Comparison of ENCODE assay signal across 16 cellular contexts in genomic region chr11:69969890-69970784, GRCh38.
DNase-seq lines count a peak whose midpoint lies in the region; ATAC-seq lines count a peak whose summit lies in the region.
"Had no signal": no experiment of that assay in that cellular context is flagged by ENCODE, and none has a peak within 500 bp of the region (broad histone marks: within the 10 kb centered on the region; RNA-seq: fewer than 3 reads in every experiment).

No MANE protein-coding gene starts in this region.

- peak; percentile 71 for DNase-seq in activated naive CD4-positive, alpha-beta T cell treated with anti-CD3 and anti-CD28 coated beads for 36 hours
- no peak for DNase-seq in activated naive CD4-positive, alpha-beta T cell treated with anti-CD3 and anti-CD28 coated beads, Interleukin-2, amount 10 ng/mL, durations not matched to agents 7 days and 5 days
- no peak for DNase-seq in NT2/D1 (ENCODE audit: low read depth, low spot score)
- DNase-seq in iris pigment epithelial cell (ENCODE audit: low read depth): peak; percentile 16
- peak; percentile 38 for DNase-seq in stimulated activated naive B cell treated with anti-CD40 and anti-IgM and Interleukin-4, amounts not matched to agents 10 μg/mL and 1 μg/mL and 100 μg/mL, for 72 hours
- DNase-seq in HPDE6-E6E7 (ENCODE audit: extremely low spot score): no peak
- DNase-seq in SW480 (ENCODE audit: low spot score): no peak
- DNase-seq: activated CD4-positive, alpha-beta T cell treated with anti-CD3 and anti-CD28 coated beads, Interleukin-2, amount 50 U/mL, for 1 hour; activated naive CD4-positive, alpha-beta T cell treated with Interleukin-2 at 50 U/mL for 16 hours; cerebellar nuclear complex; DMS53; hypothalamus; mammary epithelial cell; MG63; stimulated activated CD4-positive, alpha-beta T cell treated with anti-CD3 and anti-CD28 coated beads, Interleukin-15, amount 100 ng/mL, for 24 hours had no signal

- peak overlapping the region; percentile 50 for H3K27ac Mint-ChIP-seq in activated naive CD4-positive, alpha-beta T cell treated with anti-CD3 and anti-CD28 coated beads for 36 hours
- H3K27ac Mint-ChIP-seq in activated naive CD4-positive, alpha-beta T cell treated with anti-CD3 and anti-CD28 coated beads, Interleukin-2, amount 10 ng/mL, durations not matched to agents 7 days and 5 days: no peak overlapping the region
- peak overlapping the region; percentile 57 for H3K27ac Mint-ChIP-seq in stimulated activated naive B cell treated with anti-CD40 and anti-IgM and Interleukin-4, amounts not matched to agents 10 μg/mL and 1 μg/mL and 100 μg/mL, for 72 hours

- peaks cover 7% of the 10 kb centered on the region for H3K27me3 Mint-ChIP-seq in activated naive CD4-positive, alpha-beta T cell treated with anti-CD3 and anti-CD28 coated beads for 36 hours (ENCODE audit: low read depth)
- H3K27me3 Mint-ChIP-seq in activated naive CD4-positive, alpha-beta T cell treated with anti-CD3 and anti-CD28 coated beads, Interleukin-2, amount 10 ng/mL, durations not matched to agents 7 days and 5 days: peaks cover 9% of the 10 kb centered on the region
- no peaks in the 10 kb centered on the region for H3K27me3 Mint-ChIP-seq in stimulated activated naive B cell treated with anti-CD40 and anti-IgM and Interleukin-4, amounts not matched to agents 10 μg/mL and 1 μg/mL and 100 μg/mL, for 72 hours

- no peaks in the 10 kb centered on the region for H3K9me3 ChIP-seq in NT2/D1 (ENCODE audit: insufficient read depth, low read length)
- H3K9me3 ChIP-seq: MG63 had no signal

- no peaks in the 10 kb centered on the region for H3K36me3 Mint-ChIP-seq in activated naive CD4-positive, alpha-beta T cell treated with anti-CD3 and anti-CD28 coated beads for 36 hours (ENCODE audit: low read depth)
- H3K36me3 Mint-ChIP-seq in activated naive CD4-positive, alpha-beta T cell treated with anti-CD3 and anti-CD28 coated beads, Interleukin-2, amount 10 ng/mL, durations not matched to agents 7 days and 5 days: no peaks in the 10 kb centered on the region
- H3K36me3 Mint-ChIP-seq in stimulated activated naive B cell treated with anti-CD40 and anti-IgM and Interleukin-4, amounts not matched to agents 10 μg/mL and 1 μg/mL and 100 μg/mL, for 72 hours: no peaks in the 10 kb centered on the region

- no peaks in the 10 kb centered on the region for H3K36me3 ChIP-seq in NT2/D1 (ENCODE audit: insufficient read depth, insufficient read length, low read length)
- H3K36me3 ChIP-seq: MG63 had no signal

- no peaks in the 10 kb centered on the region for H3K9me3 Mint-ChIP-seq in activated naive CD4-positive, alpha-beta T cell treated with anti-CD3 and anti-CD28 coated beads for 36 hours
- H3K9me3 Mint-ChIP-seq in activated naive CD4-positive, alpha-beta T cell treated with anti-CD3 and anti-CD28 coated beads, Interleukin-2, amount 10 ng/mL, durations not matched to agents 7 days and 5 days: no peaks in the 10 kb centered on the region
- H3K9me3 Mint-ChIP-seq in stimulated activated naive B cell treated with anti-CD40 and anti-IgM and Interleukin-4, amounts not matched to agents 10 μg/mL and 1 μg/mL and 100 μg/mL, for 72 hours: no peaks in the 10 kb centered on the region

- intact Hi-C loops in activated naive CD4-positive, alpha-beta T cell treated with anti-CD3 and anti-CD28 coated beads for 36 hours (cut with micrococcal nuclease): no loop called here

- no peak overlapping the region for H3K4me3 ChIP-seq in NT2/D1 (ENCODE audit: insufficient read length, low read depth)
- H3K4me3 ChIP-seq: MG63 had no signal

- CTCF ChIA-PET in activated naive CD4-positive, alpha-beta T cell treated with anti-CD3 and anti-CD28 coated beads for 36 hours (lab: Charles Lee): no interaction called here
- CTCF ChIA-PET in activated naive CD4-positive, alpha-beta T cell treated with anti-CD3 and anti-CD28 coated beads, Interleukin-2, amount 10 ng/mL, durations not matched to agents 7 days and 5 days (lab: Charles Lee): no interaction called here

- H3K4me1 ChIP-seq in NT2/D1 (ENCODE audit: insufficient read depth, insufficient read length): peaks cover 6% of the 10 kb centered on the region

- peak overlapping the region; percentile 41 for H3K4me3 Mint-ChIP-seq in activated naive CD4-positive, alpha-beta T cell treated with anti-CD3 and anti-CD28 coated beads for 36 hours
- H3K4me3 Mint-ChIP-seq in activated naive CD4-positive, alpha-beta T cell treated with anti-CD3 and anti-CD28 coated beads, Interleukin-2, amount 10 ng/mL, durations not matched to agents 7 days and 5 days: no peak overlapping the region
- H3K4me3 Mint-ChIP-seq in stimulated activated naive B cell treated with anti-CD40 and anti-IgM and Interleukin-4, amounts not matched to agents 10 μg/mL and 1 μg/mL and 100 μg/mL, for 72 hours: peak overlapping the region; percentile 28 to 70

- ATAC-seq in stimulated activated naive B cell treated with anti-CD40 and anti-IgM and Interleukin-4, amounts not matched to agents 10 μg/mL and 1 μg/mL and 100 μg/mL, for 72 hours (replicated peaks): peak; percentile 21 to 36
- ATAC-seq in HG02642 (IDR thresholded peaks at IDR 0.05; ENCODE audit: poor library complexity, unreplicated experiment): no peak

- peak overlapping the region; percentile 10 for H3K9ac ChIP-seq in NT2/D1 (ENCODE audit: insufficient read length, low read depth)

- peaks cover 15% of the 10 kb centered on the region for H3K4me1 Mint-ChIP-seq in activated naive CD4-positive, alpha-beta T cell treated with anti-CD3 and anti-CD28 coated beads for 36 hours (ENCODE audit: low read depth)
- peaks cover 15% of the 10 kb centered on the region for H3K4me1 Mint-ChIP-seq in activated naive CD4-positive, alpha-beta T cell treated with anti-CD3 and anti-CD28 coated beads, Interleukin-2, amount 10 ng/mL, durations not matched to agents 7 days and 5 days
- H3K4me1 Mint-ChIP-seq in stimulated activated naive B cell treated with anti-CD40 and anti-IgM and Interleukin-4, amounts not matched to agents 10 μg/mL and 1 μg/mL and 100 μg/mL, for 72 hours: peaks cover 19 to 48% of the 10 kb centered on the region in 2 donors

- H3K27me3 ChIP-seq in NT2/D1 (ENCODE audit: insufficient read depth, insufficient read length): no peaks in the 10 kb centered on the region
- H3K27me3 ChIP-seq: MG63 had no signal

Comparison
In these comparisons a context has a peak if more than half of its experiments do, and no peak if none do; other contexts are left out.
1. DNase-seq: peak in activated naive CD4-positive, alpha-beta T cell treated with anti-CD3 and anti-CD28 coated beads for 36 hours (single experiment), iris pigment epithelial cell (single experiment) and stimulated activated naive B cell treated with anti-CD40 and anti-IgM and Interleukin-4, amounts not matched to agents 10 μg/mL and 1 μg/mL and 100 μg/mL, for 72 hours (single experiment); none in activated naive CD4-positive, alpha-beta T cell treated with anti-CD3 and anti-CD28 coated beads, Interleukin-2, amount 10 ng/mL, durations not matched to agents 7 days and 5 days (single experiment), NT2/D1 (single experiment), HPDE6-E6E7 (single experiment) and SW480 (single experiment).